Comparison of ENCODE assay signal across 25 cellular contexts in genomic region chr1:42586016-42586415, GRCh38.
DNase-seq lines count a peak whose midpoint lies in the region; ATAC-seq, FAIRE-seq and TF ChIP-seq lines count a peak whose summit lies in the region.
"Had no signal": no experiment of that assay in that cellular context is flagged by ENCODE, and none has a peak within 500 bp of the region (broad histone marks: within the 10 kb centered on the region; RNA-seq: fewer than 3 reads in every experiment).

No MANE protein-coding gene starts in this region.

- H3K4me1 ChIP-seq in GM12878 (ENCODE audit: control insufficient read depth, insufficient read depth, low read length), result no peaks in the 10 kb centered on the region

- intact Hi-C loops in GM12878 (cut with micrococcal nuclease; ENCODE audit: unreplicated experiment), result no loop called here

- peak; percentile 83 for ATAC-seq in GM12878
- ATAC-seq: HCT116, Panc1 had no signal

- no peak overlapping the region for H3K27ac Mint-ChIP-seq in activated naive CD4-positive, alpha-beta T cell treated with anti-CD3 and anti-CD28 coated beads, Interleukin-2, amount 10 ng/mL, durations not matched to agents 7 days and 5 days
- H3K27ac Mint-ChIP-seq: B cell; CD8-positive, alpha-beta memory T cell had no signal

- peaks cover 7% of the 10 kb centered on the region for H3K36me3 Mint-ChIP-seq in activated naive CD4-positive, alpha-beta T cell treated with anti-CD3 and anti-CD28 coated beads, Interleukin-2, amount 10 ng/mL, durations not matched to agents 7 days and 5 days

- no peaks in the 10 kb centered on the region for H3K27me3 Mint-ChIP-seq in activated naive CD4-positive, alpha-beta T cell treated with anti-CD3 and anti-CD28 coated beads, Interleukin-2, amount 10 ng/mL, durations not matched to agents 7 days and 5 days
- H3K27me3 Mint-ChIP-seq: B cell; CD8-positive, alpha-beta memory T cell had no signal

- no peak overlapping the region for H3K4me2 ChIP-seq in GM12878 (ENCODE audit: control insufficient read depth, insufficient read depth)

- TF ChIP-seq CTCF in GM12878 (IDR thresholded peaks at IDR 0.05 in 2 of 3, conservative IDR thresholded peaks at IDR 0.05 in 1 of 3; ENCODE audit: control insufficient read depth in 2 of 3, extremely low read depth in 1 of 3, insufficient read depth in 1 of 3, low read depth in 3 of 3, low read length in 3 of 3), result no peak

- SMC1A ChIA-PET in GM12878 (lab: Charles Lee; ENCODE audit: uncharacterized antibody, unreplicated experiment), result interaction anchor here (0.5 to 1.9 kb wide), 2 partner anchors 130 to 141 kb away, joined by 3 read pairs; no protein-coding TSS in a partner anchor

- no peaks in the 10 kb centered on the region for H3K27me3 ChIP-seq in GM12878 (replicated peaks in 1 of 2; ENCODE audit: control insufficient read depth in 2 of 2, insufficient read depth in 2 of 2, low read length in 1 of 2)

- H2AFZ ChIP-seq in GM12878 (ENCODE audit: control insufficient read depth, low read depth, low read length), result no peak overlapping the region; the same call in 1 of the 2 replicates

- H3K9me3 Mint-ChIP-seq in activated naive CD4-positive, alpha-beta T cell treated with anti-CD3 and anti-CD28 coated beads, Interleukin-2, amount 10 ng/mL, durations not matched to agents 7 days and 5 days, result peaks cover 21% of the 10 kb centered on the region

- in situ Hi-C loops in GM12878 (cut with MboI), result no loop called here

- POLR2A ChIA-PET in GM12878 (lab: Charles Lee), result interaction anchor here (0.6 to 1.1 kb wide), 2 partner anchors 288 to 403 kb away, joined by 3 to 4 read pairs; no protein-coding TSS in a partner anchor

- H3K79me2 ChIP-seq in GM12878 (ENCODE audit: control insufficient read depth, insufficient read depth, low read length), result no peaks in the 10 kb centered on the region

- H3K36me3 ChIP-seq in GM12878 (ENCODE audit: control insufficient read depth in 2 of 2, insufficient read depth in 2 of 2, low read length in 1 of 2), result no peaks in the 10 kb centered on the region

- TF ChIP-seq RAD21 in GM12878 (IDR thresholded peaks at IDR 0.05; ENCODE audit: insufficient read depth, low read depth, low read length), result no peak

- no peak overlapping the region for H3K9ac ChIP-seq in GM12878 (ENCODE audit: control insufficient read depth, insufficient read depth, low read length)

- TF ChIP-seq EP300 in GM12878 (IDR thresholded peaks at IDR 0.05; ENCODE audit: borderline replicate concordance in 1 of 2, control insufficient read depth in 1 of 2, low read depth in 2 of 2, low read length in 2 of 2), result 0 out of 4 replicates have a peak, but pooled peaks of 1 of the 2 experiments have one; percentile 33

- no peaks in the 10 kb centered on the region for H3K4me1 Mint-ChIP-seq in activated naive CD4-positive, alpha-beta T cell treated with anti-CD3 and anti-CD28 coated beads, Interleukin-2, amount 10 ng/mL, durations not matched to agents 7 days and 5 days
- H3K4me1 Mint-ChIP-seq: CD8-positive, alpha-beta memory T cell had no signal

- no peak for TF ChIP-seq POLR2A in GM12878 (IDR thresholded peaks at IDR 0.05; ENCODE audit: low read depth, low read length)

- DNase-seq in NOMO-1 treated with DMSO at 0.1 percent for 48 hours (lab: John Stamatoyannopoulos, UW; ENCODE audit: unreplicated experiment), result peak; percentile 39
- no peak for DNase-seq in NOMO-1 treated with dmso at 0.1 percent for 144 hours (lab: John Stamatoyannopoulos, UW; ENCODE audit: unreplicated experiment)
- DNase-seq in MV-4-11 (lab: John Stamatoyannopoulos, UW), result peak; percentile 95
- DNase-seq in GM12878 (ENCODE audit: low read depth, low spot score), result no peak
- DNase-seq in GM03348 (ENCODE audit: low spot score), result no peak
- no peak for DNase-seq in hippocampal formation (lab: John Stamatoyannopoulos, UW)
- DNase-seq in activated naive CD4-positive, alpha-beta T cell treated with anti-CD3 and anti-CD28 coated beads, Interleukin-2, amount 10 ng/mL, durations not matched to agents 7 days and 5 days, result no peak
- DNase-seq: CD8-positive, alpha-beta memory T cell; DMS 273 treated with DMSO at 0.1 percent for 48 hours; DMS79; EL; GDM1; NCI-H1105 treated with DMSO at 0.1 percent for 48 hours; NCI-H146; NCI-H1930; NCI-H2107; NCI-H524; NCI-H748 treated with DMSO at 0.1 percent for 48 hours; SIG-M5 had no signal

- FAIRE-seq in GM12878 (lab: Jason Lieb, UNC), result peak; percentile 75

- no peaks in the 10 kb centered on the region for H4K20me1 ChIP-seq in GM12878 (ENCODE audit: control insufficient read depth, insufficient read depth)

- H3K4me3 Mint-ChIP-seq in activated naive CD4-positive, alpha-beta T cell treated with anti-CD3 and anti-CD28 coated beads, Interleukin-2, amount 10 ng/mL, durations not matched to agents 7 days and 5 days, result no peak overlapping the region
- H3K4me3 Mint-ChIP-seq: B cell; CD8-positive, alpha-beta memory T cell had no signal

- 61% methylated on average over 3 of the region's 3 CpGs for WGBS in GM12878 (ENCODE audit: insufficient coverage, insufficient replicate concordance, low lambda C conversion rate, missing lambda C conversion rate)

- CTCF ChIA-PET in GM12878 (lab: Yijun Ruan, JAX), result interaction anchor here (0.5 to 0.9 kb wide), 5 partner anchors 9 to 198 kb away, joined by 3 to 5 read pairs (median 3); no protein-coding TSS in a partner anchor
- CTCF ChIA-PET in activated naive CD4-positive, alpha-beta T cell treated with anti-CD3 and anti-CD28 coated beads, Interleukin-2, amount 10 ng/mL, durations not matched to agents 7 days and 5 days (lab: Charles Lee), result interaction anchor here (1.0 to 1.2 kb wide), 2 partner anchors 8 to 159 kb away, joined by 4 read pairs; no protein-coding TSS in a partner anchor

- peaks cover 3% of the 10 kb centered on the region for H3K9me3 ChIP-seq in GM12878 (replicated peaks; ENCODE audit: control insufficient read depth, insufficient read depth, low read length)

- RAD21 ChIA-PET in GM12878 (lab: Charles Lee; ENCODE audit: unreplicated experiment), result interaction anchor here (1.4 kb wide), 1 partner anchor 487 kb away, joined by 4 read pairs; no protein-coding TSS in a partner anchor

- no peak overlapping the region for H3K4me3 ChIP-seq in GM12878
- H3K4me3 ChIP-seq: SK-N-MC had no signal

- no peak overlapping the region for H3K27ac ChIP-seq in GM12878 (ENCODE audit: control insufficient read depth, insufficient read depth)
- H3K27ac ChIP-seq: 22Rv1, C4-2B, SK-N-MC had no signal

- BruUV-seq in GM12878 (replicated peaks; lab: Mats Ljungman, UMichigan), result no TSS peak

TF ChIP-seq in GM12878, 131 proteins besides CTCF, POLR2A, EP300 and RAD21 (continues in another document):
- TF ChIP-seq ASH2L (IDR thresholded peaks at IDR 0.05; ENCODE audit: borderline replicate concordance, low read depth) (no peak), SPI1 (IDR thresholded peaks at IDR 0.05; ENCODE audit: borderline replicate concordance, insufficient read depth, low read depth, low read length) (peak; percentile 88; the same call in 1 of the 2 replicates), ZNF217 (IDR thresholded peaks at IDR 0.05) (no peak), ZBTB11 (CRISPR knock-in tag; IDR thresholded peaks at IDR 0.05) (no peak), ZZZ3 (IDR thresholded peaks at IDR 0.05; ENCODE audit: control insufficient read depth, insufficient read length, low read depth) (no peak), SREBF1 (IDR thresholded peaks at IDR 0.05; ENCODE audit: low read length) (no peak), TCF3 (IDR thresholded peaks at IDR 0.05; ENCODE audit: borderline replicate concordance, insufficient read depth, low read depth, low read length) (no peak)
- TF ChIP-seq, protein P1, sequence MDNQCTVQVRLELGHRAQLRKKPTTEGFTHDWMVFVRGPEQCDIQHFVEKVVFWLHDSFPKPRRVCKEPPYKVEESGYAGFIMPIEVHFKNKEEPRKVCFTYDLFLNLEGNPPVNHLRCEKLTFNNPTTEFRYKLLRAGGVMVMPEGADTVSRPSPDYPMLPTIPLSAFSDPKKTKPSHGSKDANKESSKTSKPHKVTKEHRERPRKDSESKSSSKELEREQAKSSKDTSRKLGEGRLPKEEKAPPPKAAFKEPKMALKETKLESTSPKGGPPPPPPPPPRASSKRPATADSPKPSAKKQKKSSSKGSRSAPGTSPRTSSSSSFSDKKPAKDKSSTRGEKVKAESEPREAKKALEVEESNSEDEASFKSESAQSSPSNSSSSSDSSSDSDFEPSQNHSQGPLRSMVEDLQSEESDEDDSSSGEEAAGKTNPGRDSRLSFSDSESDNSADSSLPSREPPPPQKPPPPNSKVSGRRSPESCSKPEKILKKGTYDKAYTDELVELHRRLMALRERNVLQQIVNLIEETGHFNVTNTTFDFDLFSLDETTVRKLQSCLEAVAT (IDR thresholded peaks at IDR 0.05), result no peak
- TF ChIP-seq, protein P2, sequence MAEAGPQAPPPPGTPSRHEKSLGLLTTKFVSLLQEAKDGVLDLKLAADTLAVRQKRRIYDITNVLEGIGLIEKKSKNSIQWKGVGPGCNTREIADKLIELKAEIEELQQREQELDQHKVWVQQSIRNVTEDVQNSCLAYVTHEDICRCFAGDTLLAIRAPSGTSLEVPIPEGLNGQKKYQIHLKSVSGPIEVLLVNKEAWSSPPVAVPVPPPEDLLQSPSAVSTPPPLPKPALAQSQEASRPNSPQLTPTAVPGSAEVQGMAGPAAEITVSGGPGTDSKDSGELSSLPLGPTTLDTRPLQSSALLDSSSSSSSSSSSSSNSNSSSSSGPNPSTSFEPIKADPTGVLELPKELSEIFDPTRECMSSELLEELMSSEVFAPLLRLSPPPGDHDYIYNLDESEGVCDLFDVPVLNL (IDR thresholded peaks at IDR 0.05; ENCODE audit: low read depth, low read length), result no peak

Comparison
In these comparisons a context has a peak if more than half of its experiments do, and no peak if none do; other contexts are left out.
1. DNase-seq: peak in NOMO-1 treated with DMSO at 0.1 percent for 48 hours (single experiment) and MV-4-11 (single experiment); none in NOMO-1 treated with dmso at 0.1 percent for 144 hours (single experiment), GM12878 (single experiment), GM03348 (single experiment), hippocampal formation (0 of 2) and activated naive CD4-positive, alpha-beta T cell treated with anti-CD3 and anti-CD28 coated beads, Interleukin-2, amount 10 ng/mL, durations not matched to agents 7 days and 5 days (single experiment).